ENCODE assay signal across 8 cellular contexts in the genomic region with DNA sequence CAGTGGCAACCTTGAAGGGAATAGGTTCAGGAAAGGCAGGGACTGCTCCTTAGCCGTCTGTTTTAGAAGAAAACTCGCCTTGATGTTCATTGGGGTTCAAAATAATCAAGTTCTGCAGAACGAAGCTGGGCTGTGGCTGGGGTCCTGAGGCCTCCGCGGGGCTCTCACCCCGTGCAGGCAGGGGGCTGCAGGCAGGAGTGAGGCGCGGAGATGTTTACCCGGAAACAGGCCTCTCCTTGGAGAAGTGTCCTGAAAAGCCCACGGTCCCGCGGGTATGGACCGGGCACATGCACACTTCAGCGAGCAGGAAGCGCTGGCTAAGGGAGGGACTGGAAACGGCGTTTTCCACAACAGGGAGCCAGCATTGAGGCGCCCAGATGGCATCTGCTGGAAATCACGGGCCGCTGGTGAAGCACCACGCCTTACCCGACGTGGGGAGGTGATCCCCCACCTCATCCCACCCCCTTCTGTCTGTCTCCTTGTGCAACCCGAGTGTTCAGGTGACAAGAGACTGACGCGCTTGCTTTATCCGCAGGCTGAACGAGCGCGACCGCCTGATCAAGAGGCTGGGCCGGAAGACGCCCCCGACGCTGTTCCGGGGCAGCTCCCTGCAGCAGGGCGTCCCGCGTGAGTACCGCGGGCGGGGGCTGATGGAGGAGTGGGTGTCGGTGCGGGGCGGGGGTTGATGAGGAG. TPM values are rescaled to one million over a fixed set of nuclear protein-coding genes. Genes with fewer than 3 reads are reported as not detected.
A peak's percentile ranks its signal among the peaks of the same experiment; 100 is the strongest.
DNase-seq lines count a peak whose midpoint lies in the region; ATAC-seq and TF ChIP-seq lines count a peak whose summit lies in the region.

No MANE protein-coding gene starts in this region.

- no peaks in the 10 kb centered on the region for H3K4me1 ChIP-seq in MM.1S (ENCODE audit: low read length)

- DNase-seq in GM06990 (ENCODE audit: extremely low read depth, insufficient read length), result no peak
- peak; percentile 74 for DNase-seq in activated T-cell treated with anti-CD3 and anti-CD28 coated beads, Interleukin-2, amount 50 U/mL, for 24 hours
- DNase-seq in left ventricle myocardium superior, result peak; percentile 31
- DNase-seq in stimulated activated CD4-positive, alpha-beta T cell treated with anti-CD3 and anti-CD28 coated beads, TNF-alpha, amount 100 ng/mL, for 1 hour (ENCODE audit: low read depth in 3 of 3, low spot score in 1 of 3), result peak in 2 of 3 donors; percentile 19 to 24
- DNase-seq in nephron progenitor cell, result no peak
- no peak for DNase-seq in HK-2 (ENCODE audit: unreplicated experiment)
- DNase-seq in MM.1S, result no peak

- H4K20me1 ChIP-seq in MM.1S (ENCODE audit: insufficient read depth, low read length), result no peaks in the 10 kb centered on the region

- TF ChIP-seq CTCF in GM06990 (IDR thresholded peaks at IDR 0.05; ENCODE audit: insufficient read depth, low read length, poor library complexity, severe bottlenecking), result no peak
- TF ChIP-seq CTCF in nephron progenitor cell (IDR thresholded peaks at IDR 0.05), result no peak
- TF ChIP-seq CTCF in MM.1S (IDR thresholded peaks at IDR 0.05; ENCODE audit: low read length), result no peak

- H3K27me3 Mint-ChIP-seq in activated T-cell treated with anti-CD3 and anti-CD28 coated beads, Interleukin-2, amount 50 U/mL, for 24 hours, result no peaks in the 10 kb centered on the region
- H3K27me3 Mint-ChIP-seq in nephron progenitor cell (ENCODE audit: low read depth, poor library complexity), result peaks cover 5% of the 10 kb centered on the region

- H3K79me2 ChIP-seq in MM.1S (ENCODE audit: low read length), result no peaks in the 10 kb centered on the region

- peaks cover 22% of the 10 kb centered on the region for H3K4me1 Mint-ChIP-seq in activated T-cell treated with anti-CD3 and anti-CD28 coated beads, Interleukin-2, amount 50 U/mL, for 24 hours (ENCODE audit: low read depth)
- H3K4me1 Mint-ChIP-seq in nephron progenitor cell, result peaks cover 73% of the 10 kb centered on the region

- no peak overlapping the region for H3K9ac ChIP-seq in MM.1S (ENCODE audit: low read length)

- H2AFZ ChIP-seq in MM.1S (ENCODE audit: low read length), result no peak overlapping the region

- peak overlapping the region; percentile 89 for H3K27ac Mint-ChIP-seq in activated T-cell treated with anti-CD3 and anti-CD28 coated beads, Interleukin-2, amount 50 U/mL, for 24 hours
- no peak overlapping the region for H3K27ac Mint-ChIP-seq in nephron progenitor cell

- ATAC-seq in left ventricle myocardium superior (peak; percentile 59), GM19452 (IDR thresholded peaks at IDR 0.05; ENCODE audit: unreplicated experiment) (no peak)

- no peak overlapping the region for H3K27ac ChIP-seq in MM.1S (ENCODE audit: low read length)

- no peaks in the 10 kb centered on the region for H3K9me3 ChIP-seq in MM.1S (replicated peaks; ENCODE audit: insufficient read depth, low read length)

- intact Hi-C loops in left ventricle myocardium superior (cut with micrococcal nuclease), result no loop called here

- H3K36me3 Mint-ChIP-seq in activated T-cell treated with anti-CD3 and anti-CD28 coated beads, Interleukin-2, amount 50 U/mL, for 24 hours (ENCODE audit: low read depth), result no peaks in the 10 kb centered on the region
- H3K36me3 Mint-ChIP-seq in nephron progenitor cell (ENCODE audit: low read depth), result peaks cover 14% of the 10 kb centered on the region

- H3K4me3 ChIP-seq in GM06990 (replicated peaks; ENCODE audit: low read depth, low read length), result peak overlapping the region; percentile 27
- H3K4me3 ChIP-seq in MM.1S (ENCODE audit: low read length), result no peak overlapping the region

- no peaks in the 10 kb centered on the region for H3K9me3 Mint-ChIP-seq in activated T-cell treated with anti-CD3 and anti-CD28 coated beads, Interleukin-2, amount 50 U/mL, for 24 hours
- peaks cover 23% of the 10 kb centered on the region for H3K9me3 Mint-ChIP-seq in nephron progenitor cell

- H3K9me2 ChIP-seq in MM.1S (replicated peaks; ENCODE audit: insufficient read depth, low read length), result no peaks in the 10 kb centered on the region

- H3K4me3 Mint-ChIP-seq in activated T-cell treated with anti-CD3 and anti-CD28 coated beads, Interleukin-2, amount 50 U/mL, for 24 hours, result peak overlapping the region; percentile 72
- H3K4me3 Mint-ChIP-seq in nephron progenitor cell, result no peak overlapping the region

- no peaks in the 10 kb centered on the region for H3F3A ChIP-seq in MM.1S (ENCODE audit: insufficient read depth, low read length)

- H3K27me3 ChIP-seq in GM06990 (replicated peaks; ENCODE audit: control insufficient read depth, insufficient read depth, low read length) (no peaks in the 10 kb centered on the region), MM.1S (replicated peaks; ENCODE audit: insufficient read depth, low read length) (no peaks in the 10 kb centered on the region)

- no peak overlapping the region for H3K4me2 ChIP-seq in MM.1S (ENCODE audit: low read depth, low read length)

- H3K36me3 ChIP-seq in GM06990 (ENCODE audit: control insufficient read depth, insufficient read depth, low read length), result no peaks in the 10 kb centered on the region
- H3K36me3 ChIP-seq in MM.1S (replicated peaks; ENCODE audit: insufficient read depth, low read length), result no peaks in the 10 kb centered on the region

RNA-seq across cellular contexts. Expression of a gene that starts 39.7 kb away (rescaled TPM):
- total RNA-seq in left ventricle myocardium superior, result 0.07 TPM

Comparison
In these comparisons a context has a peak if more than half of its experiments do, and no peak if none do; other contexts are left out.
1. DNase-seq: peak in activated T-cell treated with anti-CD3 and anti-CD28 coated beads, Interleukin-2, amount 50 U/mL, for 24 hours (single experiment), left ventricle myocardium superior (single experiment) and stimulated activated CD4-positive, alpha-beta T cell treated with anti-CD3 and anti-CD28 coated beads, TNF-alpha, amount 100 ng/mL, for 1 hour (2 of 3); none in GM06990 (single experiment), nephron progenitor cell (single experiment), HK-2 (single experiment) and MM.1S (single experiment).